Comparison of ENCODE assay signal across 20 cellular contexts in the genomic region with DNA sequence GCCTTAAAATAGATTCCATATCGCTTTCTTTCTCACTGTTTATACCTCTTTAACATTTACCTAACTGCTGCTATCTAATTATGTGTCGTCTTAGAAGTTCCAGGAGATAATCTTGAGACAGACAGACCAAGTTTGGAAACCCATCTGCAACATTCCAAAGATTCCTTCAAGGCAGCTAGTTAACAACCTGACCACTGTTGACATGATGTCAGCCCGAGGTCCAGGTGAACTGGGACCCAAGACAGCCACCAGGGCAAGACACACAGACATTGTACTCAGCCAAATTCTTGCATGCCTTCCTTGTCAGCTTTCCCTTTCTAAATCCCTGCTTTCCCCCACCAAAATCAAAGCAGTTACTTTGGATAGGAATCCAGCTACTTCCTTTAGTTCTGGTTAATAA.
DNase-seq lines count a peak whose midpoint lies in the region; ATAC-seq, FAIRE-seq and TF ChIP-seq lines count a peak whose summit lies in the region.
"Had no signal": no experiment of that assay in that cellular context is flagged by ENCODE, and none has a peak within 500 bp of the region (broad histone marks: within the 10 kb centered on the region; RNA-seq: fewer than 3 reads in every experiment).

No MANE protein-coding gene starts in this region.

- H3K9me3 ChIP-seq in Caco-2 (no peaks in the 10 kb centered on the region), HUES48 (ENCODE audit: control insufficient read depth, insufficient read depth, low read length) (no peaks in the 10 kb centered on the region), H1 (ENCODE audit: insufficient read depth in 2 of 2, low read depth in 1 of 2, low read length in 1 of 2) (peaks cover 0 to 5% of the 10 kb centered on the region in 2 experiments; a peak in 1 of 4 replicates)
- H3K9me3 ChIP-seq: A549 had no signal

- H3K4ac ChIP-seq in H1 (replicated peaks; ENCODE audit: insufficient read length, low read depth, low read length), result no peak overlapping the region

- H3K4me2 ChIP-seq in H1 (ENCODE audit: insufficient read depth in 1 of 2, low read depth in 2 of 2, low read length in 2 of 2), result 0 out of 4 replicates have a peak overlapping the region, but pooled peaks of 1 of the 2 experiments have one; percentile 13
- H3K4me2 ChIP-seq: A549, KMS-11 had no signal

- peaks cover 19% of the 10 kb centered on the region for H3K4me1 Mint-ChIP-seq in Caco-2 (ENCODE audit: low read depth, unreplicated experiment)

- no TSS peak for BruUV-seq in Caco-2 (replicated peaks; lab: Mats Ljungman, UMichigan)

- TF ChIP-seq CTCF in Caco-2 (IDR thresholded peaks at IDR 0.05; ENCODE audit: insufficient read depth in 1 of 2, low read depth in 1 of 2, low read length in 1 of 2, severe bottlenecking in 1 of 2, unreplicated experiment in 1 of 2), result no peak
- TF ChIP-seq CTCF in H1 (IDR thresholded peaks at IDR 0.05; ENCODE audit: control extremely low read depth in 1 of 3, insufficient read depth in 1 of 3, low read depth in 1 of 3, low read length in 3 of 3), result no peak

- H3K56ac ChIP-seq in H1 (replicated peaks; ENCODE audit: insufficient read length, low read depth, low read length), result no peak overlapping the region

- peaks cover 5% of the 10 kb centered on the region for H3K36me3 Mint-ChIP-seq in Caco-2 (ENCODE audit: insufficient read depth, unreplicated experiment)

- TF ChIP-seq POLR2A in H1 (IDR thresholded peaks at IDR 0.05; ENCODE audit: control extremely low read depth in 1 of 2, low read depth in 2 of 2, low read length in 2 of 2), result no peak

- no peaks in the 10 kb centered on the region for H3K9me3 Mint-ChIP-seq in Caco-2 (ENCODE audit: unreplicated experiment)

- no peak for FAIRE-seq in H1 (lab: Jason Lieb, UNC)
- FAIRE-seq: A549, HTR-8/SVneo had no signal

- H3K23ac ChIP-seq in H1 (ENCODE audit: insufficient read length), result no peak overlapping the region

- no peak overlapping the region for H4K8ac ChIP-seq in H1 (ENCODE audit: extremely low read depth, insufficient read depth, low read length)

- peak; percentile 55 to 81 for DNase-seq in Caco-2
- DNase-seq in H1 (ENCODE audit: low read depth in 1 of 2, low spot score in 2 of 2), result no peak
- peak; percentile 13 for DNase-seq in iPS-NIHi11 (ENCODE audit: low spot score)
- no peak for DNase-seq in globus pallidus (ENCODE audit: low spot score)
- DNase-seq in left colon, result no peak
- DNase-seq: AML-193; CD4-positive, alpha-beta T cell; DMS153; DMS79; GF-D8; GM23248; H7 had no signal

- H2AK5ac ChIP-seq in H1 (ENCODE audit: low read depth, low read length), result no peak overlapping the region; the same call in 1 of the 2 replicates

- H2BK12ac ChIP-seq in H1 (ENCODE audit: low read depth, low read length), result no peak overlapping the region

- H2BK15ac ChIP-seq in H1 (ENCODE audit: low read length), result no peak overlapping the region

- H2BK20ac ChIP-seq in H1 (ENCODE audit: low read length), result no peak overlapping the region; the same call in 1 of the 2 replicates

- POLR2A ChIA-PET in Caco-2 (lab: Charles Lee), result no interaction called here
- POLR2A ChIA-PET in H1 (lab: Charles Lee; ENCODE audit: partially characterized antibody), result interaction anchor here (1.0 to 2.0 kb wide), 2 partner anchors 11 kb away, joined by 4 to 7 read pairs; no protein-coding TSS in a partner anchor

- peaks cover 6 to 92% of the 10 kb centered on the region in 2 experiments; a peak in 3 of 4 replicates for H3K79me2 ChIP-seq in H1 (ENCODE audit: control insufficient read depth in 1 of 2, insufficient read depth in 2 of 2, low read length in 2 of 2)

- intact Hi-C loops in Caco-2 (cut with micrococcal nuclease; ENCODE audit: unreplicated experiment) (loop anchor here (1.0 kb wide), 1 partner anchor 10 kb away; no protein-coding TSS in a partner anchor), left colon (cut with DNase I, micrococcal nuclease) (no loop called here)

- H3K14ac ChIP-seq in H1 (ENCODE audit: insufficient read length), result no peak overlapping the region

- H3K36me3 ChIP-seq in Caco-2 (ENCODE audit: control insufficient read depth, insufficient read depth, low read length) (no peaks in the 10 kb centered on the region), HUES48 (ENCODE audit: control insufficient read depth, insufficient read depth, low read length) (peaks cover 32% of the 10 kb centered on the region), H1 (ENCODE audit: control insufficient read depth in 2 of 4, insufficient read depth in 4 of 4, low read length in 3 of 4) (peaks cover 0 to 36% (median 4%) of the 10 kb centered on the region in 4 experiments; a peak in 3 of 8 replicates)

- H3K4me3 Mint-ChIP-seq in Caco-2 (ENCODE audit: unreplicated experiment), result peak overlapping the region; percentile 20
- H3K4me3 Mint-ChIP-seq: CD4-positive, alpha-beta T cell had no signal

- TF ChIP-seq EP300 in H1 (IDR thresholded peaks at IDR 0.05; ENCODE audit: borderline replicate concordance in 1 of 2, low read depth in 2 of 2, low read length in 2 of 2), result no peak

- CTCF ChIA-PET in Caco-2 (lab: Charles Lee), result interaction anchor here (0.8 kb wide), 1 partner anchor 53 kb away, joined by 3 read pairs; no protein-coding TSS in a partner anchor
- CTCF ChIA-PET in H1 (lab: Charles Lee; ENCODE audit: partially characterized antibody), result interaction anchor here (0.7 kb wide), 1 partner anchor 669 kb away, joined by 3 read pairs; no protein-coding TSS in a partner anchor

- H3K27me3 ChIP-seq in Caco-2 (replicated peaks; ENCODE audit: control insufficient read depth, insufficient read depth, low read length) (no peaks in the 10 kb centered on the region; the same call in 1 of the 2 replicates), HUES48 (ENCODE audit: control insufficient read depth, insufficient read depth, low read length) (no peaks in the 10 kb centered on the region), H1 (replicated peaks in 1 of 4; ENCODE audit: control insufficient read depth in 3 of 4, extremely low read depth in 1 of 4, insufficient read depth in 3 of 4, low read length in 3 of 4) (no peaks in the 10 kb centered on the region)

- no peak; a peak in 1 of 4 replicates for TF ChIP-seq RAD21 in H1 (IDR thresholded peaks at IDR 0.05 in 1 of 2, conservative IDR thresholded peaks at IDR 0.05 in 1 of 2; ENCODE audit: low read depth in 2 of 2, low read length in 2 of 2)

- H3K9ac ChIP-seq in HUES48 (ENCODE audit: low read depth, low read length), result no peak overlapping the region
- no peak overlapping the region for H3K9ac ChIP-seq in H1 (replicated peaks in 1 of 4; ENCODE audit: extremely low read depth in 1 of 4, low read depth in 3 of 4, low read length in 3 of 4)
- H3K9ac ChIP-seq: GM23248, KMS-11 had no signal

- H4K91ac ChIP-seq in H1 (replicated peaks; ENCODE audit: insufficient read length, low read length), result peak overlapping the region; percentile 62

- peak overlapping the region; percentile 1 for H3K27ac Mint-ChIP-seq in Caco-2 (ENCODE audit: unreplicated experiment)
- H3K27ac Mint-ChIP-seq: CD4-positive, alpha-beta T cell had no signal

- H3K23me2 ChIP-seq in H1 (ENCODE audit: low read depth, low read length), result no peaks in the 10 kb centered on the region

- H3K27ac ChIP-seq in HUES48 (ENCODE audit: low read depth, low read length) (no peak overlapping the region), H1 (ENCODE audit: low read depth, low read length) (no peak overlapping the region)
- H3K27ac ChIP-seq: 22Rv1, A549, C4-2B, GM23248, KMS-11 had no signal

- H3K4me1 ChIP-seq in Caco-2 (peaks cover 30% of the 10 kb centered on the region), HUES48 (ENCODE audit: control insufficient read depth, insufficient read depth, low read length) (peaks cover 49% of the 10 kb centered on the region), H1 (replicated peaks in 1 of 4; ENCODE audit: control insufficient read depth in 3 of 4, insufficient read depth in 4 of 4, low read length in 3 of 4) (peaks cover 0 to 16% (median 6%) of the 10 kb centered on the region in 4 experiments; a peak in 4 of 7 replicates)
- H3K4me1 ChIP-seq: A549 had no signal

- 90% methylated on average over 3 of the region's 3 CpGs; no CpG with 5 or more reads in 1 of the 2 experiments for WGBS in H1 (ENCODE audit: extremely low coverage in 1 of 2, insufficient coverage in 1 of 2, insufficient read length in 1 of 2, insufficient replicate concordance in 2 of 2, low coverage in 1 of 2, low lambda C conversion rate in 2 of 2, missing lambda C conversion rate in 1 of 2), 2 experiments

- no peaks in the 10 kb centered on the region for H4K20me1 ChIP-seq in H1 (replicated peaks in 1 of 2; ENCODE audit: control insufficient read depth in 1 of 2, insufficient read depth in 2 of 2, low read length in 2 of 2)

- H2BK5ac ChIP-seq in H1 (ENCODE audit: low read depth, low read length), result no peak overlapping the region

- H2AFZ ChIP-seq in H1 (ENCODE audit: low read length), result no peak overlapping the region
- H2AFZ ChIP-seq: GM23248 had no signal

- ATAC-seq in HG03139 (IDR thresholded peaks at IDR 0.05; ENCODE audit: unreplicated experiment) (no peak), HG02981 (IDR thresholded peaks at IDR 0.05; ENCODE audit: unreplicated experiment) (no peak), left colon (no peak)
- ATAC-seq: A549 had no signal

- H3K79me1 ChIP-seq in H1 (ENCODE audit: low read depth, low read length), result no peaks in the 10 kb centered on the region; the same call in 1 of the 2 replicates

- H2BK120ac ChIP-seq in H1 (replicated peaks; ENCODE audit: low read depth, low read length), result no peak overlapping the region

- H3K18ac ChIP-seq in H1 (ENCODE audit: extremely low read depth, low read length), result no peak overlapping the region

- H3K4me3 ChIP-seq in Caco-2 (ENCODE audit: low read depth, low read length), result no peak overlapping the region
- peak overlapping the region; percentile 20; the same call in 1 of the 2 replicates for H3K4me3 ChIP-seq in HUES48 (ENCODE audit: low read depth, low read length)
- no peak overlapping the region for H3K4me3 ChIP-seq in H1 (ENCODE audit: extremely low read depth in 1 of 4, insufficient read depth in 2 of 4, low read depth in 3 of 4, low read length in 4 of 4)
- H3K4me3 ChIP-seq: A549, GM23248 had no signal

- H3K27me3 Mint-ChIP-seq in Caco-2 (ENCODE audit: insufficient read depth, unreplicated experiment), result no peaks in the 10 kb centered on the region
- H3K27me3 Mint-ChIP-seq: CD4-positive, alpha-beta T cell had no signal

- H4K5ac ChIP-seq in H1 (ENCODE audit: insufficient read length, low read depth, low read length), result no peak overlapping the region

TF ChIP-seq in H1, 55 proteins besides CTCF, POLR2A, EP300 and RAD21:
- peak; percentile 64 for TF ChIP-seq TEAD4 (IDR thresholded peaks at IDR 0.05; ENCODE audit: low read depth, low read length)
- no peak for TF ChIP-seq HDAC2 (IDR thresholded peaks at IDR 0.05; ENCODE audit: borderline replicate concordance in 1 of 2, low read depth in 2 of 2, low read length in 2 of 2)
- 0 out of 4 replicates have a peak, but pooled peaks of 1 of the 2 experiments have one; percentile 28 for TF ChIP-seq SIN3A (conservative IDR thresholded peaks at IDR 0.05 in 1 of 2, IDR thresholded peaks at IDR 0.05 in 1 of 2; ENCODE audit: low read depth in 1 of 2, low read length in 2 of 2)
- no peak for TF ChIP-seq CEBPB (IDR thresholded peaks at IDR 0.05; ENCODE audit: low read depth, low read length)
- TF ChIP-seq KDM5A (IDR thresholded peaks at IDR 0.05; ENCODE audit: low read length), result no peak
- TF ChIP-seq CREB1 (IDR thresholded peaks at IDR 0.05), result no peak
TF ChIP-seq in H1: peak in this region for 2.

Comparison
In these comparisons a context has a peak if more than half of its experiments do, and no peak if none do; other contexts are left out.
1. DNase-seq: peak in Caco-2 (2 of 2) and iPS-NIHi11 (single experiment); none in H1 (0 of 2), globus pallidus (single experiment) and left colon (0 of 2).